ENCODE assay signal across 6 cellular contexts in the genomic region with DNA sequence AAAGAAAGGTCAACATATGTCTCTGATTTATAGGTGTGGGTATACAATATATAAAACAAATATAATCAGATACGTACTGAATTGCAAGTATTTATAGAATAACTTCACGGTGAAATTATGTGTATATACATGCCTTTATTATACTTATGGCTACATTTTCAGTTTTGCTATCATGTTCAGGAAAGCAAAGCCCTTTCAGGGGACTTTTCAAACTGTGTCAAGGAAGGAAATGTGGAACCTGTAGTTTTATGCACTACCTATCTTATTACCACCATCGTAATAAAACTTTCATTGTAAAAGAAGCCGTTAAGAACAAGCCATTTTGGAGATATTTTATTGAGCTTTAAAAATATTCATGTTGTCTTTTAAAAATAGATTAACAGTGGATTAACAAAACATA.
"Had no signal": no experiment of that assay in that cellular context is flagged by ENCODE, and none has a peak within 500 bp of the region (broad histone marks: within the 10 kb centered on the region; RNA-seq: fewer than 3 reads in every experiment).

No MANE protein-coding gene starts in this region.

- H3K4me2 ChIP-seq: GM23338 had no signal

- H2AFZ ChIP-seq: GM23338 had no signal

- H3K4me3 ChIP-seq: GM23338, K562 had no signal

- ATAC-seq: GM23338, K562 had no signal

- H3K27ac Mint-ChIP-seq: GM23338, H9, HFFc6 had no signal

- H3K9me3 Mint-ChIP-seq: GM23338, H9, HFFc6 had no signal

- DNase-seq: H9, HCEC 1CT, HFFc6, IMR-90 had no signal

- H3K4me3 Mint-ChIP-seq: GM23338, H9, HFFc6 had no signal

- H3K4me1 Mint-ChIP-seq: GM23338 had no signal
